In the genomic region with DNA sequence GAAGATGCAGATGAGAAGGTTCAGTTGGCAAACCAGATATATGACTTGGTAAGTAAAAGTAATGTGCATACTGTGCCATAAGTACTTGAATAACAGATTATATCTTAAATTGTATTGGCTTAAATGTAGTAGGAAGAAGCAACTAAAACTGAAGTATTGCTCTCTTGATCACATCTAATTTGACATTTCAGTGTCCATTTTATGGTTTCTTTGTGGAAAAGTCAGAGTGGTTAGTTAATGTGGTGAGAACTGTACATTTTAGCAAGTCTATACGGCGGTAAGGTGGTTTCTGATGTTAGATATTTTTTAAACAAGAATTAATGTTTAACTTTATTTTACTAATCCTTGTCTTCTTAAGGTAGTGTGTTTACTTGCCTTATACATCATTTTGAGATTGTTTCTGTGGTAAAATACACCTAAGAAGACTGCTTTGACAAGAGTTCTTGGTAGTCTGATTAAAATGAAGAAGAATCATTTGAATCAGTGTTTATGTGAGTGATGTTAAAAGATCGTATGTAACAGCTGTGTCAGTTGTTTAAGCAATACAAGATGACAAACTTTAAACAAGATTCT, we compare ENCODE assay signal across 15 cellular contexts. TPM values are rescaled to one million over a fixed set of nuclear protein-coding genes. Genes with fewer than 3 reads are reported as not detected.
DNase-seq lines count a peak whose midpoint lies in the region; ATAC-seq and TF ChIP-seq lines count a peak whose summit lies in the region.
"Had no signal": no experiment of that assay in that cellular context is flagged by ENCODE, and none has a peak within 500 bp of the region (broad histone marks: within the 10 kb centered on the region; RNA-seq: fewer than 3 reads in every experiment).

No MANE protein-coding gene starts in this region.

- no peak overlapping the region for H2AK9ac ChIP-seq in IMR-90 (replicated peaks; ENCODE audit: low read depth, low read length, poor library complexity)

- TF ChIP-seq RAD21 in IMR-90 (IDR thresholded peaks at IDR 0.05; ENCODE audit: low read length), result no peak

- H2BK120ac ChIP-seq in IMR-90 (ENCODE audit: low read depth, low read length), result no peak overlapping the region

- no peaks in the 10 kb centered on the region for H3K27me3 ChIP-seq in IMR-90 (ENCODE audit: control insufficient read depth, insufficient read depth, low read length)
- no peaks in the 10 kb centered on the region for H3K27me3 ChIP-seq in heart left ventricle
- H3K27me3 ChIP-seq: suprapubic skin had no signal

- CTCF ChIA-PET in IMR-90 (lab: Yijun Ruan, JAX), result no interaction called here

- no peak overlapping the region for H4K5ac ChIP-seq in IMR-90 (ENCODE audit: low read depth, low read length)

- no peak overlapping the region for H3K14ac ChIP-seq in IMR-90 (replicated peaks; ENCODE audit: low read depth, low read length)

- no peak overlapping the region for H2BK5ac ChIP-seq in IMR-90 (ENCODE audit: low read depth, low read length, poor library complexity, severe bottlenecking)

- TF ChIP-seq POLR2A in IMR-90 (IDR thresholded peaks at IDR 0.05; ENCODE audit: low read depth, low read length), result no peak
- TF ChIP-seq POLR2A in heart left ventricle (IDR thresholded peaks at IDR 0.05), result no peak

- H2BK20ac ChIP-seq in IMR-90 (ENCODE audit: low read depth, low read length), result no peak overlapping the region

- H2AK5ac ChIP-seq in IMR-90 (ENCODE audit: low read depth, low read length), result no peak overlapping the region

- H3K27ac ChIP-seq in IMR-90 (ENCODE audit: insufficient read depth, low read length), result no peak overlapping the region
- no peak overlapping the region for H3K27ac ChIP-seq in heart left ventricle
- H3K27ac ChIP-seq: psoas muscle, suprapubic skin had no signal

- H3K18ac ChIP-seq in IMR-90 (ENCODE audit: low read depth, low read length), result no peak overlapping the region

- H3K79me1 ChIP-seq in IMR-90 (ENCODE audit: low read depth in 1 of 2, low read length in 2 of 2), result peaks cover 11 to 17% of the 10 kb centered on the region in 2 experiments

- in situ Hi-C loops in IMR-90 (cut with MboI; ENCODE audit: low sequenced_read_pairs), result no loop called here

- no TSS peak for BruUV-seq in IMR-90 (replicated peaks; lab: Mats Ljungman, UMichigan)

- H3K27ac Mint-ChIP-seq in stimulated activated naive B cell treated with anti-CD40 and anti-IgM and Interleukin-4, amounts not matched to agents 10 μg/mL and 1 μg/mL and 100 μg/mL, for 72 hours, result no peak overlapping the region
- no peak overlapping the region for H3K27ac Mint-ChIP-seq in glutamatergic neuron (ENCODE audit: unreplicated experiment)
- H3K27ac Mint-ChIP-seq: brain had no signal

- H3K56ac ChIP-seq in IMR-90 (ENCODE audit: extremely low read depth, insufficient read depth, low read length), result no peak overlapping the region

- H2BK15ac ChIP-seq in IMR-90 (ENCODE audit: low read depth, low read length), result no peak overlapping the region

- no peaks in the 10 kb centered on the region for H3K9me1 ChIP-seq in IMR-90 (ENCODE audit: insufficient read depth, low read length)

- H3K4me1 Mint-ChIP-seq in stimulated activated naive B cell treated with anti-CD40 and anti-IgM and Interleukin-4, amounts not matched to agents 10 μg/mL and 1 μg/mL and 100 μg/mL, for 72 hours, result peaks cover 12 to 26% of the 10 kb centered on the region in 2 donors
- H3K4me1 Mint-ChIP-seq in glutamatergic neuron (ENCODE audit: low read depth, unreplicated experiment), result peaks cover 3% of the 10 kb centered on the region

- H3K36me3 Mint-ChIP-seq in stimulated activated naive B cell treated with anti-CD40 and anti-IgM and Interleukin-4, amounts not matched to agents 10 μg/mL and 1 μg/mL and 100 μg/mL, for 72 hours, result peaks cover 26 to 36% of the 10 kb centered on the region in 2 donors
- no peaks in the 10 kb centered on the region for H3K36me3 Mint-ChIP-seq in glutamatergic neuron (ENCODE audit: unreplicated experiment)

- no peaks in the 10 kb centered on the region for H3K9me3 Mint-ChIP-seq in stimulated activated naive B cell treated with anti-CD40 and anti-IgM and Interleukin-4, amounts not matched to agents 10 μg/mL and 1 μg/mL and 100 μg/mL, for 72 hours
- peaks cover 4% of the 10 kb centered on the region for H3K9me3 Mint-ChIP-seq in glutamatergic neuron (ENCODE audit: unreplicated experiment)
- H3K9me3 Mint-ChIP-seq: brain had no signal

- no peak overlapping the region for H3K4me2 ChIP-seq in IMR-90 (ENCODE audit: low read depth, low read length)

- intact Hi-C loops in IMR-90 (cut with micrococcal nuclease) (loop anchor here (10.0 kb wide), 1 partner anchor 1039 kb away; no protein-coding TSS in a partner anchor), heart left ventricle (cut with DNase I) (no loop called here)

- POLR2A ChIA-PET in IMR-90 (lab: Charles Lee; ENCODE audit: unreplicated experiment), result no interaction called here

- peaks cover 8% of the 10 kb centered on the region for H3K36me3 ChIP-seq in IMR-90 (ENCODE audit: control insufficient read depth, insufficient read depth, low read length)
- H3K36me3 ChIP-seq in heart left ventricle, result peaks cover 0 to 78% (median 66%) of the 10 kb centered on the region in 9 donors

- WGBS in IMR-90 (ENCODE audit: extremely low coverage in 2 of 2, insufficient read length in 1 of 2), 2 experiments, result no CpG with 5 or more reads among the region's 3 CpGs
- WGBS in heart left ventricle, 4 donors, result 81 to 93% (median 89%) methylated on average over 3 of the region's 3 CpGs

- peak; percentile 11 for DNase-seq in IMR-90
- DNase-seq in heart left ventricle, result no peak
- no peak for DNase-seq in stimulated activated naive B cell treated with anti-CD40 and anti-IgM and Interleukin-4, amounts not matched to agents 10 μg/mL and 1 μg/mL and 100 μg/mL, for 72 hours
- DNase-seq in glutamatergic neuron, result no peak
- DNase-seq: activated naive CD4-positive, alpha-beta T cell; naive thymus-derived CD4-positive, alpha-beta T cell; NCI-H1092; psoas muscle; SHP77 had no signal

- H3K4me1 ChIP-seq in IMR-90 (ENCODE audit: control insufficient read depth, insufficient read depth, low read length) (peaks cover 2% of the 10 kb centered on the region; the same call in 1 of the 2 replicates), heart left ventricle (peaks cover 6 to 21% (median 16%) of the 10 kb centered on the region in 12 donors)

- no peak overlapping the region for H3K4ac ChIP-seq in IMR-90 (ENCODE audit: low read depth, low read length)

- H3K4me3 Mint-ChIP-seq in stimulated activated naive B cell treated with anti-CD40 and anti-IgM and Interleukin-4, amounts not matched to agents 10 μg/mL and 1 μg/mL and 100 μg/mL, for 72 hours, result no peak overlapping the region
- no peak overlapping the region for H3K4me3 Mint-ChIP-seq in glutamatergic neuron (ENCODE audit: unreplicated experiment)
- H3K4me3 Mint-ChIP-seq: brain had no signal

- H4K20me1 ChIP-seq in IMR-90 (ENCODE audit: insufficient read depth, low read length), result peaks cover 7% of the 10 kb centered on the region; the same call in 1 of the 2 replicates

- TF ChIP-seq CTCF in IMR-90 (conservative IDR thresholded peaks at IDR 0.05; ENCODE audit: low read depth, low read length) (no peak), heart left ventricle (IDR thresholded peaks at IDR 0.05) (no peak), glutamatergic neuron (IDR thresholded peaks at IDR 0.05; ENCODE audit: partially characterized antibody, unreplicated experiment) (no peak)

- H3K4me3 ChIP-seq in IMR-90 (ENCODE audit: insufficient read depth, low read depth, low read length), result no peak overlapping the region
- no peak overlapping the region for H3K4me3 ChIP-seq in heart left ventricle
- H3K4me3 ChIP-seq: psoas muscle, suprapubic skin had no signal

- no peak overlapping the region; a peak in 1 of 4 replicates for H4K8ac ChIP-seq in IMR-90 (ENCODE audit: low read depth in 2 of 2, low read length in 2 of 2)

- H3K9ac ChIP-seq in IMR-90 (ENCODE audit: low read depth, low read length), result no peak overlapping the region

- no peaks in the 10 kb centered on the region for H3K27me3 Mint-ChIP-seq in stimulated activated naive B cell treated with anti-CD40 and anti-IgM and Interleukin-4, amounts not matched to agents 10 μg/mL and 1 μg/mL and 100 μg/mL, for 72 hours
- peaks cover 3% of the 10 kb centered on the region for H3K27me3 Mint-ChIP-seq in glutamatergic neuron (ENCODE audit: unreplicated experiment)
- H3K27me3 Mint-ChIP-seq: naive thymus-derived CD4-positive, alpha-beta T cell had no signal

- H3K23ac ChIP-seq in IMR-90 (ENCODE audit: low read depth, low read length), result no peak overlapping the region; the same call in 1 of the 2 replicates

- dilution Hi-C loops in IMR-90 (cut with HindIII; ENCODE audit: low sequenced_read_pairs, unreplicated experiment), result no loop called here

- no peak overlapping the region for H2AFZ ChIP-seq in IMR-90 (replicated peaks; ENCODE audit: low read length, poor library complexity)

- H3K9me3 ChIP-seq in IMR-90 (ENCODE audit: control insufficient read depth, insufficient read depth, low read length) (no peaks in the 10 kb centered on the region), heart left ventricle (no peaks in the 10 kb centered on the region)
- H3K9me3 ChIP-seq: psoas muscle, suprapubic skin had no signal

- ATAC-seq in GM18511 (IDR thresholded peaks at IDR 0.05; ENCODE audit: unreplicated experiment) (peak; percentile 38), GM19395 (IDR thresholded peaks at IDR 0.05; ENCODE audit: unreplicated experiment) (peak; percentile 30), HG02840 (IDR thresholded peaks at IDR 0.05; ENCODE audit: low FRiP score, unreplicated experiment) (peak; percentile 46), IMR-90 (ENCODE audit: low read depth) (no peak), heart left ventricle (no peak), HG03469 (IDR thresholded peaks at IDR 0.05; ENCODE audit: unreplicated experiment) (no peak)
- ATAC-seq in stimulated activated naive B cell treated with anti-CD40 and anti-IgM and Interleukin-4, amounts not matched to agents 10 μg/mL and 1 μg/mL and 100 μg/mL, for 72 hours (replicated peaks), result no peak
- ATAC-seq: naive thymus-derived CD4-positive, alpha-beta T cell; psoas muscle had no signal

- no peak overlapping the region for H4K91ac ChIP-seq in IMR-90 (ENCODE audit: insufficient read depth, low read depth, low read length)

TF ChIP-seq in IMR-90, 13 proteins besides CTCF, POLR2A, EP300 and RAD21 (continues in another document):
- TF ChIP-seq RFX5 (IDR thresholded peaks at IDR 0.05; ENCODE audit: low read depth, low read length), result no peak

RNA-seq across cellular contexts. Expression of a gene that starts 5.1 kb away (rescaled TPM):
- 11.3 and 14.4 TPM in 2 replicates for total RNA-seq in IMR-90 (2012; rRNA removed)
- 6.8 and 7.2 TPM in 2 replicates for polyA plus RNA-seq in IMR-90 (2012; rRNA removed)
- polyA plus RNA-seq in IMR-90 (2012; cell fraction: cytosol; rRNA removed), result 0.82 and 1.1 TPM in 2 replicates
- polyA plus RNA-seq in IMR-90 (2012; cell fraction: nucleus; rRNA removed; ENCODE audit: low replicate concordance), result 1.3 and 13.2 TPM in 2 replicates
- total RNA-seq in heart left ventricle, result 10 to 100 TPM in 8 of 9 donors, 1 to 10 TPM in 1; 9.3 to 16.0 (median 13.3) TPM
- 1 to 10 TPM; 5.4 to 9.6 TPM for polyA plus RNA-seq in heart left ventricle
- 14.9 TPM for total RNA-seq in glutamatergic neuron (ENCODE audit: unreplicated experiment)

RNA-seq across cellular contexts. Expression of a gene that starts 32.8 kb away (rescaled TPM):
- total RNA-seq in IMR-90 (2012; rRNA removed) (96.8 and 102 TPM in 2 replicates), heart left ventricle (10 to 100 TPM; 19.6 to 51.2 (median 27.5) TPM), glutamatergic neuron (ENCODE audit: unreplicated experiment) (not detected)
- polyA plus RNA-seq in IMR-90 (2012; rRNA removed) (28.7 and 31.2 TPM in 2 replicates), heart left ventricle (1 to 10 TPM; 3.6 to 9.7 TPM)
- polyA plus RNA-seq in IMR-90 (2012; cell fraction: cytosol; rRNA removed), result 11.9 and 18.5 TPM in 2 replicates
- polyA plus RNA-seq in IMR-90 (2012; cell fraction: nucleus; rRNA removed; ENCODE audit: low replicate concordance), result 9.1 and 28.6 TPM in 2 replicates
- polyA plus RNA-seq: naive thymus-derived CD4-positive, alpha-beta T cell had no signal

Comparison
In these comparisons a context has a peak if more than half of its experiments do, and no peak if none do; other contexts are left out.
1. ATAC-seq: peak in GM18511 (single experiment), GM19395 (single experiment) and HG02840 (single experiment); none in IMR-90 (single experiment), heart left ventricle (0 of 4), HG03469 (single experiment) and stimulated activated naive B cell treated with anti-CD40 and anti-IgM and Interleukin-4, amounts not matched to agents 10 μg/mL and 1 μg/mL and 100 μg/mL, for 72 hours (0 of 2).
2. RNA of a gene that starts 32.8 kb away (total RNA-seq): 96.8 to 102 TPM in IMR-90 and 19.6 to 51.2 TPM in heart left ventricle; not detected in glutamatergic neuron (single experiment); every median in the first group is over 10 times any median in the second.